In genomic region chr2:50125230-50125629, GRCh38 we compare ENCODE assay signal across 16 cellular contexts.
DNase-seq lines count a peak whose midpoint lies in the region; TF ChIP-seq lines count a peak whose summit lies in the region.
"Had no signal": no experiment of that assay in that cellular context is flagged by ENCODE, and none has a peak within 500 bp of the region (broad histone marks: within the 10 kb centered on the region; RNA-seq: fewer than 3 reads in every experiment).

No MANE protein-coding gene starts in this region.

- peak overlapping the region; percentile 85 to 94 (median 91) for H3K27ac Mint-ChIP-seq in nephron
- H3K27ac Mint-ChIP-seq: B cell; CD4-positive, alpha-beta memory T cell; H9 had no signal

- no peak for TF ChIP-seq CTCF in nephron (IDR thresholded peaks at IDR 0.05; ENCODE audit: unreplicated experiment in 3 of 3)

- no peaks in the 10 kb centered on the region for H3K36me3 Mint-ChIP-seq in nephron (ENCODE audit: low read depth)
- H3K36me3 Mint-ChIP-seq: CD4-positive, alpha-beta memory T cell had no signal

- H3K9me3 Mint-ChIP-seq in nephron, result no peaks in the 10 kb centered on the region
- H3K9me3 Mint-ChIP-seq: H9 had no signal

- DNase-seq in NCI-H2196 (lab: John Stamatoyannopoulos, UW; ENCODE audit: unreplicated experiment), result peak; percentile 66
- no peak for DNase-seq in NCI-H2196 treated with DMSO at 0.1 percent for 48 hours (lab: John Stamatoyannopoulos, UW; ENCODE audit: unreplicated experiment)
- peak; percentile 78 for DNase-seq in DMS79 treated with DMSO at 0.1 percent for 48 hours (lab: John Stamatoyannopoulos, UW)
- DNase-seq in NCI-H2171 treated with DMSO at 0.1 percent for 48 hours (lab: John Stamatoyannopoulos, UW), result peak; percentile 65
- DNase-seq in pons (ENCODE audit: low spot score), result no peak
- DNase-seq in D341Med (ENCODE audit: low spot score), result no peak
- DNase-seq: CD4-positive, alpha-beta memory T cell; H9; KG1; NCI-H1436; NCI-H2227 treated with DMSO at 0.1 percent for 48 hours; NK-92 treated with Interleukin-12 subunit alpha and Interleukin-12 subunit beta, amount 100 ng/mL, for 24 hours; OCI-M1; RPMI8226 had no signal

- no peaks in the 10 kb centered on the region for H3K27me3 Mint-ChIP-seq in nephron (ENCODE audit: low read depth)
- H3K27me3 Mint-ChIP-seq: B cell; CD4-positive, alpha-beta memory T cell had no signal

- peaks cover 66% of the 10 kb centered on the region for H3K4me1 Mint-ChIP-seq in nephron
- H3K4me1 Mint-ChIP-seq: B cell; CD4-positive, alpha-beta memory T cell had no signal

- H3K4me3 Mint-ChIP-seq in nephron, result peak overlapping the region in 1 of 3 experiments; percentile 27
- H3K4me3 Mint-ChIP-seq: B cell; CD4-positive, alpha-beta memory T cell; H9 had no signal

Comparison
In these comparisons a context has a peak if more than half of its experiments do, and no peak if none do; other contexts are left out.
1. DNase-seq: peak in NCI-H2196 (single experiment), DMS79 treated with DMSO at 0.1 percent for 48 hours (single experiment) and NCI-H2171 treated with DMSO at 0.1 percent for 48 hours (single experiment); none in NCI-H2196 treated with DMSO at 0.1 percent for 48 hours (single experiment), pons (single experiment) and D341Med (single experiment).